Comparison of ENCODE assay signal across 19 cellular contexts in genomic region chr1:115680730-115681111, GRCh38.
"Had no signal": no experiment of that assay in that cellular context is flagged by ENCODE, and none has a peak within 500 bp of the region (broad histone marks: within the 10 kb centered on the region; RNA-seq: fewer than 3 reads in every experiment).

No MANE protein-coding gene starts in this region.

- H3K27me3 Mint-ChIP-seq: activated CD4-positive, alpha-beta T cell treated with anti-CD3 and anti-CD28 coated beads, Interleukin-2, amount 10 ng/mL, durations not matched to agents 7 days and 5 days; activated T-cell treated with anti-CD3 and anti-CD28 coated beads, Interleukin-2, amount 50 U/mL, for 24 hours; dendritic cell treated with granulocyte-macrophage colony-stimulating factor and Interleukin-4, amounts not matched to agents 40 ng/mL and 50 ng/mL, for 4 days; naive thymus-derived CD8-positive, alpha-beta T cell had no signal

- H3K27ac ChIP-seq: body of pancreas had no signal

- DNase-seq: activated CD4-positive, alpha-beta T cell treated with anti-CD3 and anti-CD28 coated beads, Interleukin-2, amount 10 ng/mL, durations not matched to agents 7 days and 5 days; activated CD4-positive, CD25-positive, alpha-beta regulatory T cell; activated effector memory CD4-positive, alpha-beta T cell treated with Interleukin-2 at 50 U/mL for 16 hours; activated T-cell treated with anti-CD3 and anti-CD28 coated beads, Interleukin-2, amount 50 U/mL, for 24 hours; amniotic stem cell; body of pancreas; kidney glomerular epithelial cell; naive thymus-derived CD8-positive, alpha-beta T cell; nucleus accumbens; stimulated activated CD4-positive, alpha-beta T cell treated with anti-CD3 and anti-CD28 coated beads, Interleukin-15, amount 100 ng/mL, for 24 hours; stimulated activated CD4-positive, alpha-beta T cell treated with anti-CD3 and anti-CD28 coated beads, Interleukin-4, amount 100 ng/mL, for 24 hours; T-helper 2 cell had no signal

- ATAC-seq: activated naive CD4-positive, alpha-beta T cell treated with anti-CD3 and anti-CD28 coated beads, Interleukin-2, amount 50 U/mL, for 72 hours; body of pancreas; naive thymus-derived CD8-positive, alpha-beta T cell had no signal

- H3K27me3 ChIP-seq: body of pancreas, hepatocyte, tibial nerve had no signal

- H3K4me3 Mint-ChIP-seq: activated CD4-positive, alpha-beta T cell treated with anti-CD3 and anti-CD28 coated beads, Interleukin-2, amount 10 ng/mL, durations not matched to agents 7 days and 5 days; activated T-cell treated with anti-CD3 and anti-CD28 coated beads, Interleukin-2, amount 50 U/mL, for 24 hours; dendritic cell treated with granulocyte-macrophage colony-stimulating factor and Interleukin-4, amounts not matched to agents 40 ng/mL and 50 ng/mL, for 4 days; naive thymus-derived CD8-positive, alpha-beta T cell had no signal

- H3K9me3 ChIP-seq: body of pancreas, tibial nerve had no signal

- H3K4me3 ChIP-seq: body of pancreas, hepatocyte, lung, tibial nerve had no signal

- H3K4me1 ChIP-seq: body of pancreas had no signal

- FAIRE-seq: frontal cortex, TTC549 had no signal

- H3K27ac Mint-ChIP-seq: activated CD4-positive, alpha-beta T cell treated with anti-CD3 and anti-CD28 coated beads, Interleukin-2, amount 10 ng/mL, durations not matched to agents 7 days and 5 days; activated naive CD4-positive, alpha-beta T cell treated with anti-CD3 and anti-CD28 coated beads, Interleukin-2, amount 50 U/mL, for 72 hours; activated T-cell treated with anti-CD3 and anti-CD28 coated beads, Interleukin-2, amount 50 U/mL, for 24 hours; dendritic cell treated with granulocyte-macrophage colony-stimulating factor and Interleukin-4, amounts not matched to agents 40 ng/mL and 50 ng/mL, for 4 days; naive thymus-derived CD8-positive, alpha-beta T cell had no signal

- H3K9me3 Mint-ChIP-seq: activated CD4-positive, alpha-beta T cell treated with anti-CD3 and anti-CD28 coated beads, Interleukin-2, amount 10 ng/mL, durations not matched to agents 7 days and 5 days; activated naive CD4-positive, alpha-beta T cell treated with anti-CD3 and anti-CD28 coated beads, Interleukin-2, amount 50 U/mL, for 72 hours; activated T-cell treated with anti-CD3 and anti-CD28 coated beads, Interleukin-2, amount 50 U/mL, for 24 hours; dendritic cell treated with granulocyte-macrophage colony-stimulating factor and Interleukin-4, amounts not matched to agents 40 ng/mL and 50 ng/mL, for 4 days; naive thymus-derived CD8-positive, alpha-beta T cell had no signal

- H3K36me3 Mint-ChIP-seq: activated naive CD4-positive, alpha-beta T cell treated with anti-CD3 and anti-CD28 coated beads, Interleukin-2, amount 50 U/mL, for 72 hours; naive thymus-derived CD8-positive, alpha-beta T cell had no signal
